Comparison of ENCODE assay signal across 18 cellular contexts in the genomic region with DNA sequence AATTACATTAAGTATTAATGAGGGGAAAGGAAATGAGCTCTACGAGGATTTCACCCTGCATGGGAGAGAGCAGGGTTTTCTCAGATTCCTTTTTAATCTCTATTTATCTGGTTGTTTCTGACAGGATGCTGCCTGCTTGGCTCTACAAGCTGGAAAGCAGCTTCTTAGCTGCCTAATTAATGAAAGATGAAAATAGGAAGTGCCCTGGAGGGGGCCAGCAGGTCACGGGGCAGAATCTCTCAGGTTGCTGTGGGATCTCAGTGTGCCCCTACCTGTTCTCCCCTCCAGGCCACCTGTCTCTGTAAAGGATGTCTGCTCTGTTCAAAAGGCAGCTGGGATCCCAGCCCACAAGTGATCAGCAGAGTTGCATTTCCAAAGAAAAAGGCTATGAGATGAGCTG.
"Had no signal": no experiment of that assay in that cellular context is flagged by ENCODE, and none has a peak within 500 bp of the region (broad histone marks: within the 10 kb centered on the region; RNA-seq: fewer than 3 reads in every experiment).

No MANE protein-coding gene starts in this region.

- H3K4me3 Mint-ChIP-seq: naive thymus-derived CD4-positive, alpha-beta T cell had no signal

- H3K27ac ChIP-seq: colonic mucosa, heart left ventricle, sigmoid colon, skin epidermis, upper lobe of left lung, uterus had no signal

- H3K9me3 ChIP-seq: colonic mucosa, heart left ventricle, sigmoid colon, upper lobe of left lung, uterus had no signal

- H3K27ac Mint-ChIP-seq: naive thymus-derived CD4-positive, alpha-beta T cell had no signal

- H3K27me3 ChIP-seq: colonic mucosa, heart left ventricle, sigmoid colon, upper lobe of left lung, uterus had no signal

- DNase-seq: colonic mucosa; effector CD4-positive, alpha-beta T cell; foreskin melanocyte; heart left ventricle; hippocampal formation; left colon; left ventricle myocardium superior; mesendoderm; naive thymus-derived CD4-positive, alpha-beta T cell; posterior cingulate gyrus; sigmoid colon; stimulated activated CD4-positive, alpha-beta T cell treated with anti-CD3 and anti-CD28 coated beads, Interleukin-2, amount 100 ng/mL, for 24 hours; stimulated activated CD4-positive, alpha-beta T cell treated with anti-CD3 and anti-CD28 coated beads, Interleukin-4, amount 100 ng/mL, for 4 hours; stimulated activated naive CD4-positive, alpha-beta T cell treated with Interleukin-2 at 50 U/mL for 16 hours; upper lobe of left lung; uterus had no signal

- H3K36me3 ChIP-seq: colonic mucosa, sigmoid colon, upper lobe of left lung, uterus had no signal

- H3K4me1 ChIP-seq: colonic mucosa, sigmoid colon, upper lobe of left lung, uterus had no signal

- H3K4me3 ChIP-seq: colonic mucosa, heart left ventricle, lung, sigmoid colon, skin epidermis, upper lobe of left lung, uterus had no signal

- ATAC-seq: left colon; naive thymus-derived CD4-positive, alpha-beta T cell had no signal
